23 cellular contexts compared by ENCODE assay signal in the genomic region with DNA sequence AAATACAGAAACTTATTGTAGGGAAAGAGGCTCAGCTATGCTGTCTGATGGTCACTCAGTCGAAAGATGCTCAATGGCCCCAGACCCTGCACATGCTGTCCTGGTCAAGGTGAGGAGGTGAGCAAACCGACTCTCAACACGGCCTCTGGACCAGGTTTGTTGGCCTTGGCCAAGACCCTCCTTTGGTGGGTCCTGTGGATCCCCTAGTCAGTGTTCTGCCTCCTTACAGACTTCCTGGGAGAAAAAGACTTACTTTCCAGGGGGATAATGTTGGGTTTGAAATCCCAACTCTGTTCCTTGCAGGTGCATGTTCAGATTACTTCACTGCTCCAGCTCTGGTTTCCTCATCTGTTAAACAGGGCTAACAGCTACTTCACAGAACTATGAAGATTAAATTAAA.
"Had no signal": no experiment of that assay in that cellular context is flagged by ENCODE, and none has a peak within 500 bp of the region (broad histone marks: within the 10 kb centered on the region; RNA-seq: fewer than 3 reads in every experiment).

No MANE protein-coding gene starts in this region.

- H3K4me3 ChIP-seq: stomach, suprapubic skin, testis, thoracic aorta, thyroid gland, tibial artery, tibial nerve, transverse colon, upper lobe of left lung, upper lobe of right lung, uterus had no signal

- DNase-seq: stimulated activated CD4-positive, alpha-beta T cell treated with anti-CD3 and anti-CD28 coated beads, Interleukin-2, amount 100 ng/mL, for 48 hours; stimulated activated CD4-positive, alpha-beta T cell treated with anti-CD3 and anti-CD28 coated beads, Interleukin-4, amount 100 ng/mL, for 1 hour; stimulated activated CD4-positive, alpha-beta T cell treated with anti-CD3 and anti-CD28 coated beads, Interleukin-4, amount 100 ng/mL, for 24 hours; stimulated activated CD4-positive, alpha-beta T cell treated with anti-CD3 and anti-CD28 coated beads, Interleukin-4, amount 100 ng/mL, for 4 hours; stimulated activated CD8-positive, alpha-beta memory T cell treated with anti-CD3 and anti-CD28 coated beads, Interleukin-4, amount 100 ng/mL, for 48 hours; stimulated activated naive B cell treated with anti-CD40 and anti-IgM and Interleukin-4, amounts not matched to agents 10 μg/mL and 1 μg/mL and 100 μg/mL, for 72 hours; stimulated activated naive CD4-positive, alpha-beta T cell; stimulated activated naive CD4-positive, alpha-beta T cell treated with Interleukin-2 at 50 U/mL for 16 hours; stimulated activated naive CD8-positive, alpha-beta T cell treated with anti-CD3 and anti-CD28 coated beads, Interleukin-15, amount 100 ng/mL, for 72 hours; stimulated activated naive CD8-positive, alpha-beta T cell treated with anti-CD3 and anti-CD28 coated beads, Interleukin-15, Interleukin-2, amounts not matched to agents 100 U/mL and 50 U/mL, for 24 hours; stomach; substantia nigra; testis; thyroid gland; tibial artery; transverse colon; trophoblast cell; upper lobe of left lung; upper lobe of right lung; uterus had no signal

- H3K27ac ChIP-seq: stomach, suprapubic skin, testis, thoracic aorta, thyroid gland, tibial artery, tibial nerve, transverse colon, upper lobe of left lung, upper lobe of right lung, uterus had no signal

- H3K27me3 ChIP-seq: stomach, suprapubic skin, testis, thyroid gland, tibial artery, tibial nerve, transverse colon, upper lobe of left lung, upper lobe of right lung, uterus had no signal

- H3K4me1 ChIP-seq: stomach, suprapubic skin, testis, thyroid gland, tibial artery, tibial nerve, transverse colon, upper lobe of left lung, upper lobe of right lung, uterus had no signal

- H3K9me3 ChIP-seq: stomach, suprapubic skin, testis, thoracic aorta, thyroid gland, tibial artery, tibial nerve, transverse colon, upper lobe of left lung, upper lobe of right lung, uterus had no signal

- H3K36me3 ChIP-seq: stomach, suprapubic skin, thoracic aorta, thyroid gland, tibial artery, transverse colon, upper lobe of left lung, upper lobe of right lung, uterus had no signal
